14 cellular contexts compared by ENCODE assay signal in genomic region chr13:47484564-47484963, GRCh38.
DNase-seq lines count a peak whose midpoint lies in the region; ATAC-seq and TF ChIP-seq lines count a peak whose summit lies in the region.
"Had no signal": no experiment of that assay in that cellular context is flagged by ENCODE, and none has a peak within 500 bp of the region (broad histone marks: within the 10 kb centered on the region; RNA-seq: fewer than 3 reads in every experiment).

No MANE protein-coding gene starts in this region.

- H3K27ac ChIP-seq in RWPE2 (ENCODE audit: poor library complexity, severe bottlenecking) = peak overlapping the region; percentile 27

- peaks cover 22% of the 10 kb centered on the region for H3K4me1 ChIP-seq in RWPE2 (ENCODE audit: insufficient read depth, poor library complexity, severe bottlenecking)
- H3K4me1 ChIP-seq: BE2C had no signal

- CTCF ChIA-PET in AG04449 (lab: Yijun Ruan, JAX) = interaction anchor here (0.6 to 0.9 kb wide), 3 partner anchors 511 to 589 kb away, joined by 3 to 4 read pairs (median 3); no protein-coding TSS in a partner anchor

- no peaks in the 10 kb centered on the region for H3K27me3 ChIP-seq in RWPE2 (ENCODE audit: insufficient read depth, poor library complexity, severe bottlenecking)
- H3K27me3 ChIP-seq: BE2C had no signal

- DNase-seq in AG04449 (ENCODE audit: low read depth, low spot score) = peak; percentile 67
- peak; percentile 59 for DNase-seq in HFF-Myc (ENCODE audit: extremely low read depth, low read depth)
- no peak for DNase-seq in RWPE2 (ENCODE audit: low spot score)
- peak; percentile 63 for DNase-seq in fibroblast of pulmonary artery (ENCODE audit: low read depth)
- no peak for DNase-seq in NAMALWA (ENCODE audit: low spot score)
- no peak for DNase-seq in activated naive CD4-positive, alpha-beta T cell (lab: John Stamatoyannopoulos, UW)
- no peak for DNase-seq in dedifferentiated amniotic fluid mesenchymal stem cell (ENCODE audit: extremely low spot score)
- DNase-seq: anterior cingulate cortex, BE2C, naive B cell, NCI-H1694, RPMI8226 had no signal

- H3K4me3 ChIP-seq in AG04449 (ENCODE audit: low read depth, low read length) (no peak overlapping the region), HFF-Myc (replicated peaks; ENCODE audit: low read depth, low read length) (no peak overlapping the region), RWPE2 (ENCODE audit: severe bottlenecking) (no peak overlapping the region), fibroblast of pulmonary artery (replicated peaks; ENCODE audit: low read depth, low read length) (no peak overlapping the region)
- H3K4me3 ChIP-seq: skin epidermis had no signal

- ATAC-seq in RWPE2 (ENCODE audit: low read depth) = peak; percentile 42; the same call in 2 of the 3 replicates
- ATAC-seq in HG03108 (IDR thresholded peaks at IDR 0.05; ENCODE audit: unreplicated experiment) = no peak

- POLR2A ChIA-PET in AG04449 (lab: Yijun Ruan, JAX) = no interaction called here

- H3K9me3 ChIP-seq in RWPE2 (ENCODE audit: severe bottlenecking) = no peaks in the 10 kb centered on the region
- H3K9me3 ChIP-seq: BE2C had no signal

- H3K36me3 ChIP-seq in RWPE2 (ENCODE audit: low read depth) = no peaks in the 10 kb centered on the region
- H3K36me3 ChIP-seq: BE2C had no signal

- TF ChIP-seq CTCF in AG04449 (IDR thresholded peaks at IDR 0.05; ENCODE audit: insufficient read depth, low read length, missing control alignments) (no peak), HFF-Myc (IDR thresholded peaks at IDR 0.05; ENCODE audit: low read depth, low read length, missing control alignments) (no peak), RWPE2 (IDR thresholded peaks at IDR 0.05; ENCODE audit: poor library complexity, severe bottlenecking) (no peak), fibroblast of pulmonary artery (IDR thresholded peaks at IDR 0.05; ENCODE audit: low read length, missing control alignments) (no peak)

Comparison
In these comparisons a context has a peak if more than half of its experiments do, and no peak if none do; other contexts are left out.
1. DNase-seq: peak in AG04449 (single experiment), HFF-Myc (single experiment) and fibroblast of pulmonary artery (single experiment); none in RWPE2 (single experiment), NAMALWA (single experiment), activated naive CD4-positive, alpha-beta T cell (0 of 4) and dedifferentiated amniotic fluid mesenchymal stem cell (single experiment).